Comparison of ENCODE assay signal across 20 cellular contexts in genomic region chr4:169202878-169203277, GRCh38.
DNase-seq lines count a peak whose midpoint lies in the region; ATAC-seq and TF ChIP-seq lines count a peak whose summit lies in the region.
"Had no signal": no experiment of that assay in that cellular context is flagged by ENCODE, and none has a peak within 500 bp of the region (broad histone marks: within the 10 kb centered on the region; RNA-seq: fewer than 3 reads in every experiment).

No MANE protein-coding gene starts in this region.

- CTCF ChIA-PET in Caco-2 (lab: Charles Lee) = no interaction called here

- ATAC-seq in GM19463 (IDR thresholded peaks at IDR 0.05; ENCODE audit: unreplicated experiment) = no peak
- ATAC-seq: PC-3 had no signal

- no peak overlapping the region for H3K4me3 Mint-ChIP-seq in mesothelial cell of epicardium
- H3K4me3 Mint-ChIP-seq in Caco-2 (ENCODE audit: unreplicated experiment) = no peak overlapping the region
- H3K4me3 Mint-ChIP-seq: CD4-positive, CD25-positive, alpha-beta regulatory T cell had no signal

- TF ChIP-seq CTCF in ascending aorta (IDR thresholded peaks at IDR 0.05) (no peak), mesothelial cell of epicardium (IDR thresholded peaks at IDR 0.05; ENCODE audit: unreplicated experiment) (no peak), thyroid gland (IDR thresholded peaks at IDR 0.05) (no peak), Caco-2 (IDR thresholded peaks at IDR 0.05; ENCODE audit: insufficient read depth in 1 of 2, low read depth in 1 of 2, low read length in 1 of 2, severe bottlenecking in 1 of 2, unreplicated experiment in 1 of 2) (no peak)

- H3K4me1 ChIP-seq in GM23248 (ENCODE audit: insufficient read depth) (peaks cover 74% of the 10 kb centered on the region), ascending aorta (peaks cover 3 to 21% of the 10 kb centered on the region in 2 donors), thyroid gland (peaks cover 28 to 62% of the 10 kb centered on the region in 2 donors), Caco-2 (peaks cover 47% of the 10 kb centered on the region)

- H3K27ac ChIP-seq in GM23248 = peak overlapping the region; percentile 77; the same call in 1 of the 2 replicates
- H3K27ac ChIP-seq in ascending aorta = peak overlapping the region; percentile 69 to 71
- H3K27ac ChIP-seq in thyroid gland = peak overlapping the region in 2 of 3 donors; percentile 60 to 73

- DNase-seq in GM23248 = no peak
- no peak for DNase-seq in ascending aorta (ENCODE audit: low spot score in 2 of 2)
- DNase-seq in mesothelial cell of epicardium (ENCODE audit: low spot score in 2 of 2, unreplicated experiment in 2 of 2) = no peak
- no peak for DNase-seq in thyroid gland
- DNase-seq in Caco-2 = no peak
- DNase-seq in NCI-H1694 treated with DMSO at 0.1 percent for 48 hours (lab: John Stamatoyannopoulos, UW) = no peak
- DNase-seq: BE2C; CD4-positive, CD25-positive, alpha-beta regulatory T cell; COR-L47; DMS153; GF-D8; GOT3; KG1; NCI-H2029; NCI-H345; NCI-H526; PC-3; RPMI8226; SHP77 treated with DMSO at 0.1 percent for 48 hours had no signal

- H3K4me1 Mint-ChIP-seq in mesothelial cell of epicardium (peaks cover 52% of the 10 kb centered on the region), Caco-2 (ENCODE audit: low read depth, unreplicated experiment) (peaks cover 36% of the 10 kb centered on the region)
- H3K4me1 Mint-ChIP-seq: CD4-positive, CD25-positive, alpha-beta regulatory T cell had no signal

- H3K79me2 ChIP-seq in GM23248 (ENCODE audit: insufficient read depth) = peaks cover 100% of the 10 kb centered on the region

- H3K27ac Mint-ChIP-seq in mesothelial cell of epicardium (peak overlapping the region; percentile 61), Caco-2 (ENCODE audit: unreplicated experiment) (no peak overlapping the region)
- H3K27ac Mint-ChIP-seq: CD4-positive, CD25-positive, alpha-beta regulatory T cell had no signal

- no peaks in the 10 kb centered on the region for H3K9me3 ChIP-seq in GM23248 (ENCODE audit: low read depth)
- no peaks in the 10 kb centered on the region for H3K9me3 ChIP-seq in ascending aorta
- no peaks in the 10 kb centered on the region for H3K9me3 ChIP-seq in thyroid gland
- no peaks in the 10 kb centered on the region for H3K9me3 ChIP-seq in Caco-2
- H3K9me3 ChIP-seq: BE2C had no signal

- H2AFZ ChIP-seq in GM23248 = no peak overlapping the region

- H3K36me3 ChIP-seq in GM23248 (ENCODE audit: low read depth) (0 out of 2 replicates have a peak, but pooled peaks cover 4% of the 10 kb centered on the region), ascending aorta (no peaks in the 10 kb centered on the region), thyroid gland (no peaks in the 10 kb centered on the region), Caco-2 (ENCODE audit: control insufficient read depth, insufficient read depth, low read length) (no peaks in the 10 kb centered on the region)
- H3K36me3 ChIP-seq: BE2C had no signal

- POLR2A ChIA-PET in Caco-2 (lab: Charles Lee) = no interaction called here

- no peaks in the 10 kb centered on the region for H3K9me2 ChIP-seq in GM23248 (ENCODE audit: insufficient read depth)

- intact Hi-C loops in ascending aorta (cut with DNase I) (no loop called here), thyroid gland (cut with DNase I) (no loop called here), Caco-2 (cut with micrococcal nuclease; ENCODE audit: unreplicated experiment) (no loop called here)

- H3F3A ChIP-seq in GM23248 (ENCODE audit: insufficient read depth) = peaks cover 63% of the 10 kb centered on the region

- BruUV-seq in Caco-2 (replicated peaks; lab: Mats Ljungman, UMichigan) = no TSS peak

- peaks cover 8% of the 10 kb centered on the region; the same call in 1 of the 2 replicates for H4K20me1 ChIP-seq in GM23248 (ENCODE audit: insufficient read depth)

- no peak overlapping the region for H3K4me3 ChIP-seq in GM23248
- no peak overlapping the region for H3K4me3 ChIP-seq in ascending aorta
- H3K4me3 ChIP-seq in thyroid gland (replicated peaks in 1 of 3) = no peak overlapping the region
- no peak overlapping the region for H3K4me3 ChIP-seq in Caco-2 (ENCODE audit: low read depth, low read length)

- H3K36me3 Mint-ChIP-seq in mesothelial cell of epicardium = no peaks in the 10 kb centered on the region
- no peaks in the 10 kb centered on the region for H3K36me3 Mint-ChIP-seq in Caco-2 (ENCODE audit: insufficient read depth, unreplicated experiment)
- H3K36me3 Mint-ChIP-seq: CD4-positive, CD25-positive, alpha-beta regulatory T cell had no signal

- no peak for TF ChIP-seq POLR2A in thyroid gland (IDR thresholded peaks at IDR 0.05)

- no peak overlapping the region for H3K4me2 ChIP-seq in GM23248 (ENCODE audit: unreplicated experiment)

- no peaks in the 10 kb centered on the region for H3K27me3 Mint-ChIP-seq in mesothelial cell of epicardium (ENCODE audit: low read depth)
- H3K27me3 Mint-ChIP-seq in Caco-2 (ENCODE audit: insufficient read depth, unreplicated experiment) = no peaks in the 10 kb centered on the region

- H3K9me3 Mint-ChIP-seq in mesothelial cell of epicardium (no peaks in the 10 kb centered on the region), Caco-2 (ENCODE audit: unreplicated experiment) (no peaks in the 10 kb centered on the region)

- H3K27me3 ChIP-seq in GM23248 (replicated peaks; ENCODE audit: insufficient read depth) (no peaks in the 10 kb centered on the region), ascending aorta (no peaks in the 10 kb centered on the region), thyroid gland (no peaks in the 10 kb centered on the region), Caco-2 (replicated peaks; ENCODE audit: control insufficient read depth, insufficient read depth, low read length) (no peaks in the 10 kb centered on the region)
- H3K27me3 ChIP-seq: BE2C had no signal

- WGBS in GM23248 (ENCODE audit: low coverage in 1 of 2, low lambda C conversion rate in 2 of 2, missing lambda C conversion rate in 2 of 2), 2 experiments = 23 to 28% methylated on average over 1 of the region's 1 CpG
- 36 to 44% methylated on average over 1 of the region's 1 CpG for WGBS in thyroid gland, 2 donors

- 0 out of 2 replicates have a peak overlapping the region, but pooled peaks have one; percentile 66 for H3K9ac ChIP-seq in GM23248

- in situ Hi-C loops in GM23248 (cut with MboI) = no loop called here
